15 cellular contexts compared by ENCODE assay signal in the genomic region with DNA sequence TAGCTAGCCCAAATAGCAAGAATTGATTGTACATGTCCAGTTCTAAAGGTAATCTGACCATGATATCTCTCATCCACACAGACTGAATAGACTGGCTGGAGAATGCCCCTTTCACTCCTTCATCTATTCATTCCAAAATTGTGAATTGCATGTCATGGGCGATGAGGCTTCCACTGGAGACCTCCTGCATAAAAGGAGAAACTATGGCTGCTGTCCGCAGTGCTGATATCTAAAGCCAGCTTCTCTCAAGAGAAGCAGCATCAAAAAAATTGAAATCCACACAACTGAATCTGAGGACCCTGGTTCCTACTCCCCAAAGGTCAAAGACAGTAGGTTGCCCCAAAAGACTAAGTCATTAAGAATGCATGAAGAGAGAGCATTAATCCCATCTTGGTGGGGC. TPM values are rescaled to one million over a fixed set of nuclear protein-coding genes. Genes with fewer than 3 reads are reported as not detected.
DNase-seq lines count a peak whose midpoint lies in the region; TF ChIP-seq lines count a peak whose summit lies in the region.
"Had no signal": no experiment of that assay in that cellular context is flagged by ENCODE, and none has a peak within 500 bp of the region (broad histone marks: within the 10 kb centered on the region; RNA-seq: fewer than 3 reads in every experiment).

No MANE protein-coding gene starts in this region.

- no peak overlapping the region for H3K9ac ChIP-seq in neuronal stem cell (ENCODE audit: low read depth, low read length, poor library complexity)

- H2BK5ac ChIP-seq in neuronal stem cell (ENCODE audit: low read length), result no peak overlapping the region

- H3K4me2 ChIP-seq in neuronal stem cell (ENCODE audit: insufficient read depth, low read length, poor library complexity, severe bottlenecking), result no peak overlapping the region

- H3K27ac ChIP-seq in neuronal stem cell (replicated peaks; ENCODE audit: low read length) (no peak overlapping the region), dorsolateral prefrontal cortex (no peak overlapping the region)
- H3K27ac ChIP-seq: ovary had no signal

- H3K36me3 ChIP-seq in neuronal stem cell (replicated peaks in 1 of 2; ENCODE audit: control insufficient read depth in 2 of 2, insufficient read depth in 2 of 2, low read length in 2 of 2), result no peaks in the 10 kb centered on the region
- H3K36me3 ChIP-seq: ovary had no signal

- peak; percentile 12 for DNase-seq in activated naive CD4-positive, alpha-beta T cell treated with anti-CD3 and anti-CD28 coated beads for 36 hours
- DNase-seq in activated naive CD4-positive, alpha-beta T cell treated with anti-CD3 and anti-CD28 coated beads, Interleukin-2, amount 50 U/mL, for 16 hours, result no peak
- DNase-seq in endothelial cell (ENCODE audit: low spot score) (peak; percentile 29), neuronal stem cell (ENCODE audit: low spot score) (peak; percentile 14), GM20000 (ENCODE audit: low spot score) (no peak), dorsolateral prefrontal cortex (no peak)
- DNase-seq in stimulated activated CD4-positive, alpha-beta T cell treated with anti-CD3 and anti-CD28 coated beads, Interleukin-1b, Interleukin-23, amount 100 ng/mL, for 48 hours, result no peak
- DNase-seq: activated CD4-positive, alpha-beta T cell treated with anti-CD3 and anti-CD28 coated beads for 36 hours; activated T-cell treated with anti-CD3 and anti-CD28 coated beads, Interleukin-2, amount 50 U/mL, for 24 hours; immature natural killer cell; NCI-H1092 treated with DMSO at 0.1 percent for 48 hours; ovary had no signal

- no peak overlapping the region for H3K4ac ChIP-seq in neuronal stem cell (ENCODE audit: low read length)

- peaks cover 41% of the 10 kb centered on the region for H3K27me3 Mint-ChIP-seq in activated naive CD4-positive, alpha-beta T cell treated with anti-CD3 and anti-CD28 coated beads for 36 hours (ENCODE audit: low read depth)
- no peaks in the 10 kb centered on the region for H3K27me3 Mint-ChIP-seq in endothelial cell (ENCODE audit: unreplicated experiment)

- no peak overlapping the region for H2AFZ ChIP-seq in neuronal stem cell (ENCODE audit: low read length)

- H3K18ac ChIP-seq in neuronal stem cell (ENCODE audit: low read length), result no peak overlapping the region

- intact Hi-C loops in activated naive CD4-positive, alpha-beta T cell treated with anti-CD3 and anti-CD28 coated beads for 36 hours (cut with micrococcal nuclease), result no loop called here
- intact Hi-C loops in dorsolateral prefrontal cortex (cut with DNase I), result no loop called here

- H3K23ac ChIP-seq in neuronal stem cell (ENCODE audit: low read depth, low read length, poor library complexity), result no peak overlapping the region

- no peak overlapping the region for H3K4me3 ChIP-seq in neuronal stem cell (ENCODE audit: low read length in 2 of 2)
- H3K4me3 ChIP-seq in dorsolateral prefrontal cortex, result no peak overlapping the region
- H3K4me3 ChIP-seq: ovary had no signal

- H2BK12ac ChIP-seq in neuronal stem cell (ENCODE audit: low read length), result no peak overlapping the region

- WGBS in neuronal stem cell (ENCODE audit: extremely low coverage in 2 of 2, insufficient read length in 2 of 2, insufficient replicate concordance in 1 of 2), 2 donors, result no CpG with 5 or more reads among the region's 2 CpGs

- no peaks in the 10 kb centered on the region for H3K9me3 ChIP-seq in neuronal stem cell (replicated peaks in 1 of 2; ENCODE audit: control insufficient read depth in 2 of 2, insufficient read depth in 1 of 2, low read depth in 1 of 2, low read length in 2 of 2)
- H3K9me3 ChIP-seq: ovary had no signal

- H2AK5ac ChIP-seq in neuronal stem cell (ENCODE audit: low read depth, low read length), result no peak overlapping the region

- H3K4me1 ChIP-seq in neuronal stem cell (ENCODE audit: control insufficient read depth in 2 of 2, insufficient read depth in 1 of 2, low read depth in 1 of 2, low read length in 2 of 2), result peaks cover 0 to 2% of the 10 kb centered on the region in 2 donors

- no peak overlapping the region for H3K14ac ChIP-seq in neuronal stem cell (ENCODE audit: low read length)

- no peak for TF ChIP-seq CTCF in endothelial cell (IDR thresholded peaks at IDR 0.05; ENCODE audit: unreplicated experiment)
- TF ChIP-seq CTCF in GM20000 (IDR thresholded peaks at IDR 0.05; ENCODE audit: extremely low read depth, missing control alignments), result no peak
- TF ChIP-seq CTCF in dorsolateral prefrontal cortex (IDR thresholded peaks at IDR 0.05 in 54 of 56, conservative IDR thresholded peaks at IDR 0.05 in 2 of 56; ENCODE audit: low read depth in 1 of 56, partially characterized antibody in 56 of 56), result no peak

- no peak overlapping the region for H3K4me3 Mint-ChIP-seq in activated naive CD4-positive, alpha-beta T cell treated with anti-CD3 and anti-CD28 coated beads for 36 hours
- H3K4me3 Mint-ChIP-seq in endothelial cell (ENCODE audit: unreplicated experiment), result no peak overlapping the region
- H3K4me3 Mint-ChIP-seq: activated CD4-positive, alpha-beta T cell treated with anti-CD3 and anti-CD28 coated beads for 36 hours; activated T-cell treated with anti-CD3 and anti-CD28 coated beads, Interleukin-2, amount 50 U/mL, for 24 hours; immature natural killer cell had no signal

- no peaks in the 10 kb centered on the region for H3K4me1 Mint-ChIP-seq in activated naive CD4-positive, alpha-beta T cell treated with anti-CD3 and anti-CD28 coated beads for 36 hours (ENCODE audit: low read depth)
- no peaks in the 10 kb centered on the region for H3K4me1 Mint-ChIP-seq in endothelial cell (ENCODE audit: unreplicated experiment)
- H3K4me1 Mint-ChIP-seq: activated CD4-positive, alpha-beta T cell treated with anti-CD3 and anti-CD28 coated beads for 36 hours; immature natural killer cell had no signal

- CTCF ChIA-PET in activated naive CD4-positive, alpha-beta T cell treated with anti-CD3 and anti-CD28 coated beads for 36 hours (lab: Charles Lee), result no interaction called here

- H2BK15ac ChIP-seq in neuronal stem cell (ENCODE audit: low read length), result no peak overlapping the region

- no peak overlapping the region for H4K91ac ChIP-seq in neuronal stem cell (ENCODE audit: low read depth, low read length, poor library complexity)

- no peak overlapping the region for H4K8ac ChIP-seq in neuronal stem cell (ENCODE audit: low read depth, low read length)

- H3K9me3 Mint-ChIP-seq in activated naive CD4-positive, alpha-beta T cell treated with anti-CD3 and anti-CD28 coated beads for 36 hours, result no peaks in the 10 kb centered on the region
- no peaks in the 10 kb centered on the region for H3K9me3 Mint-ChIP-seq in endothelial cell (ENCODE audit: unreplicated experiment)
- H3K9me3 Mint-ChIP-seq: activated T-cell treated with anti-CD3 and anti-CD28 coated beads, Interleukin-2, amount 50 U/mL, for 24 hours; immature natural killer cell had no signal

- H3K27me3 ChIP-seq in neuronal stem cell (ENCODE audit: control insufficient read depth in 3 of 3, insufficient read depth in 3 of 3, low read depth in 1 of 3, low read length in 3 of 3) (peaks cover 0 to 11% (median 0%) of the 10 kb centered on the region in 3 experiments), dorsolateral prefrontal cortex (peaks cover 0 to 17% (median 0%) of the 10 kb centered on the region in 45 donors)
- H3K27me3 ChIP-seq: ovary had no signal

- no peak overlapping the region for H2BK120ac ChIP-seq in neuronal stem cell (ENCODE audit: low read depth, low read length)

- H3K79me1 ChIP-seq in neuronal stem cell (ENCODE audit: low read depth, low read length), result no peaks in the 10 kb centered on the region

- no peaks in the 10 kb centered on the region for H3K36me3 Mint-ChIP-seq in activated naive CD4-positive, alpha-beta T cell treated with anti-CD3 and anti-CD28 coated beads for 36 hours (ENCODE audit: low read depth)
- H3K36me3 Mint-ChIP-seq in endothelial cell (ENCODE audit: low read depth, unreplicated experiment), result no peaks in the 10 kb centered on the region
- H3K36me3 Mint-ChIP-seq: immature natural killer cell had no signal

- H3K27ac Mint-ChIP-seq in activated naive CD4-positive, alpha-beta T cell treated with anti-CD3 and anti-CD28 coated beads for 36 hours, result no peak overlapping the region
- H3K27ac Mint-ChIP-seq in endothelial cell (ENCODE audit: unreplicated experiment), result no peak overlapping the region
- H3K27ac Mint-ChIP-seq: activated CD4-positive, alpha-beta T cell treated with anti-CD3 and anti-CD28 coated beads for 36 hours; activated T-cell treated with anti-CD3 and anti-CD28 coated beads, Interleukin-2, amount 50 U/mL, for 24 hours; immature natural killer cell had no signal

TF ChIP-seq in PFSK-1, 5 proteins besides CTCF, POLR2A, EP300 and RAD21 (continues in another document):
- TF ChIP-seq SIN3A (IDR thresholded peaks at IDR 0.05; ENCODE audit: borderline replicate concordance, insufficient read depth, low read length), result no peak

RNA-seq across cellular contexts. Expression of a gene that starts 7.9 kb away (rescaled TPM):
- not detected for total RNA-seq in activated naive CD4-positive, alpha-beta T cell treated with anti-CD3 and anti-CD28 coated beads for 36 hours
- 1.3 TPM for polyA plus RNA-seq in PFSK-1 (2012; ENCODE audit: insufficient read length, low read depth)
- not detected for total RNA-seq in endothelial cell (ENCODE audit: unreplicated experiment)
- polyA plus RNA-seq in neuronal stem cell (2013, experiment 1 of 2), result not detected
- not detected for polyA plus RNA-seq in neuronal stem cell (2013, experiment 2 of 2)
- 1 to 10 TPM in 2 of 120 experiments, under 1 TPM in 105, not detected in 13; 0.13 to 1.1 (median 0.31) TPM for total RNA-seq in dorsolateral prefrontal cortex
- total RNA-seq: activated CD4-positive, alpha-beta T cell treated with anti-CD3 and anti-CD28 coated beads for 36 hours; H4; mononuclear cell had no signal
- polyA plus RNA-seq: immature natural killer cell had no signal

RNA-seq across cellular contexts. Expression of a gene that starts 25.4 kb away (rescaled TPM):
- total RNA-seq in activated naive CD4-positive, alpha-beta T cell treated with anti-CD3 and anti-CD28 coated beads for 36 hours, result 1 to 10 TPM; 5.1 to 5.2 TPM
- 6.2 TPM for polyA plus RNA-seq in PFSK-1 (2012; ENCODE audit: insufficient read length, low read depth)
- total RNA-seq in endothelial cell (ENCODE audit: unreplicated experiment), result 32.0 TPM
- polyA plus RNA-seq in neuronal stem cell (2013, experiment 1 of 2), result 6.8 TPM
- 7.7 TPM for polyA plus RNA-seq in neuronal stem cell (2013, experiment 2 of 2)
- total RNA-seq in dorsolateral prefrontal cortex, result 10 to 100 TPM; 41.7 to 92.3 (median 58.4) TPM

Comparison
In these comparisons a context has a peak if more than half of its experiments do, and no peak if none do; other contexts are left out.
1. DNase-seq: peak in activated naive CD4-positive, alpha-beta T cell treated with anti-CD3 and anti-CD28 coated beads for 36 hours (single experiment), endothelial cell (single experiment) and neuronal stem cell (single experiment); none in activated naive CD4-positive, alpha-beta T cell treated with anti-CD3 and anti-CD28 coated beads, Interleukin-2, amount 50 U/mL, for 16 hours (single experiment), GM20000 (single experiment), stimulated activated CD4-positive, alpha-beta T cell treated with anti-CD3 and anti-CD28 coated beads, Interleukin-1b, Interleukin-23, amount 100 ng/mL, for 48 hours (single experiment) and dorsolateral prefrontal cortex (0 of 10).